In genomic region chr16:84155226-84155625, GRCh38 we compare ENCODE assay signal across 34 cellular contexts. TPM values are rescaled to one million over a fixed set of nuclear protein-coding genes. Genes with fewer than 3 reads are reported as not detected.
"Had no signal": no experiment of that assay in that cellular context is flagged by ENCODE, and none has a peak within 500 bp of the region (broad histone marks: within the 10 kb centered on the region; RNA-seq: fewer than 3 reads in every experiment).

No MANE protein-coding gene starts in this region.

- H3K9me3 ChIP-seq: ascending aorta, breast epithelium, colonic mucosa, esophagus squamous epithelium, gastroesophageal sphincter had no signal

- H3K27me3 ChIP-seq: ascending aorta, breast epithelium, cardiac muscle cell, colonic mucosa had no signal

- H3K4me3 ChIP-seq: ascending aorta, breast epithelium, cardiac muscle cell, colonic mucosa, esophagus squamous epithelium, gastroesophageal sphincter had no signal

- H3K27ac Mint-ChIP-seq: activated CD4-positive, alpha-beta memory T cell treated with anti-CD3 and anti-CD28 coated beads, Interleukin-2, amount 10 ng/mL, durations not matched to agents 7 days and 5 days; activated CD4-positive, alpha-beta T cell treated with anti-CD3 and anti-CD28 coated beads, Interleukin-2, amount 10 ng/mL, durations not matched to agents 7 days and 5 days; activated naive CD4-positive, alpha-beta T cell treated with anti-CD3 and anti-CD28 coated beads, Interleukin-2, amount 10 ng/mL, durations not matched to agents 7 days and 5 days; activated naive CD4-positive, alpha-beta T cell treated with anti-CD3 and anti-CD28 coated beads, Interleukin-2, amount 50 U/mL, for 72 hours; activated naive CD8-positive, alpha-beta T cell treated with anti-CD3 and anti-CD28 coated beads, Interleukin-2, amount 10 ng/mL, durations not matched to agents 7 days and 5 days; activated T-cell treated with anti-CD3 and anti-CD28 coated beads, Interleukin-2, amount 50 U/mL, for 24 hours; activated T-cell treated with anti-CD3 and anti-CD28 coated beads, Interleukin-2, amount 50 U/mL, for 72 hours; brain had no signal

- H3K4me3 Mint-ChIP-seq: activated CD4-positive, alpha-beta memory T cell treated with anti-CD3 and anti-CD28 coated beads, Interleukin-2, amount 10 ng/mL, durations not matched to agents 7 days and 5 days; activated CD4-positive, alpha-beta T cell treated with anti-CD3 and anti-CD28 coated beads, Interleukin-2, amount 10 ng/mL, durations not matched to agents 7 days and 5 days; activated naive CD4-positive, alpha-beta T cell treated with anti-CD3 and anti-CD28 coated beads, Interleukin-2, amount 10 ng/mL, durations not matched to agents 7 days and 5 days; activated naive CD8-positive, alpha-beta T cell treated with anti-CD3 and anti-CD28 coated beads, Interleukin-2, amount 10 ng/mL, durations not matched to agents 7 days and 5 days; activated T-cell treated with anti-CD3 and anti-CD28 coated beads, Interleukin-2, amount 50 U/mL, for 24 hours; activated T-cell treated with anti-CD3 and anti-CD28 coated beads, Interleukin-2, amount 50 U/mL, for 72 hours; brain had no signal

- DNase-seq: activated CD4-positive, alpha-beta memory T cell treated with anti-CD3 and anti-CD28 coated beads, Interleukin-2, amount 10 ng/mL, durations not matched to agents 7 days and 5 days; activated CD4-positive, alpha-beta T cell treated with anti-CD3 and anti-CD28 coated beads for 1 hour; activated CD4-positive, alpha-beta T cell treated with anti-CD3 and anti-CD28 coated beads for 4 hours; activated CD4-positive, alpha-beta T cell treated with anti-CD3 and anti-CD28 coated beads, Interleukin-2, amount 10 ng/mL, durations not matched to agents 7 days and 5 days; activated CD4-positive, alpha-beta T cell treated with anti-CD3 and anti-CD28 coated beads, Interleukin-2, amount 50 U/mL, for 4 hours; activated CD8-positive, alpha-beta memory T cell treated with anti-CD3 and anti-CD28 coated beads, Interleukin-2, amount 50 U/mL, for 48 hours; activated gamma-delta T cell; activated naive CD4-positive, alpha-beta T cell; activated naive CD4-positive, alpha-beta T cell treated with anti-CD3 and anti-CD28 coated beads, Interleukin-2, amount 10 ng/mL, durations not matched to agents 7 days and 5 days; activated naive CD8-positive, alpha-beta T cell treated with anti-CD3 and anti-CD28 coated beads, Interleukin-2, amount 10 ng/mL, durations not matched to agents 7 days and 5 days; activated T-cell treated with anti-CD3 and anti-CD28 coated beads for 4 hours; activated T-cell treated with anti-CD3 and anti-CD28 coated beads, Interleukin-2, amount 50 U/mL, for 24 hours; activated T-cell treated with anti-CD3 and anti-CD28 coated beads, Interleukin-2, amount 50 U/mL, for 72 hours; central memory CD4-positive, alpha-beta T cell; cerebellar nuclear complex; colonic mucosa; effector CD8-positive, alpha-beta T cell; esophagus squamous epithelium; foreskin melanocyte; T-helper 2 cell had no signal

- H3K4me1 ChIP-seq: ascending aorta, breast epithelium, colonic mucosa, esophagus squamous epithelium, gastroesophageal sphincter had no signal

- H3K4me1 Mint-ChIP-seq: activated CD4-positive, alpha-beta memory T cell treated with anti-CD3 and anti-CD28 coated beads, Interleukin-2, amount 10 ng/mL, durations not matched to agents 7 days and 5 days; activated CD4-positive, alpha-beta T cell treated with anti-CD3 and anti-CD28 coated beads, Interleukin-2, amount 10 ng/mL, durations not matched to agents 7 days and 5 days; activated naive CD4-positive, alpha-beta T cell treated with anti-CD3 and anti-CD28 coated beads, Interleukin-2, amount 10 ng/mL, durations not matched to agents 7 days and 5 days had no signal

- H3K9me3 Mint-ChIP-seq: activated CD4-positive, alpha-beta memory T cell treated with anti-CD3 and anti-CD28 coated beads, Interleukin-2, amount 10 ng/mL, durations not matched to agents 7 days and 5 days; activated CD4-positive, alpha-beta T cell treated with anti-CD3 and anti-CD28 coated beads, Interleukin-2, amount 10 ng/mL, durations not matched to agents 7 days and 5 days; activated naive CD4-positive, alpha-beta T cell treated with anti-CD3 and anti-CD28 coated beads, Interleukin-2, amount 10 ng/mL, durations not matched to agents 7 days and 5 days; activated naive CD4-positive, alpha-beta T cell treated with anti-CD3 and anti-CD28 coated beads, Interleukin-2, amount 50 U/mL, for 72 hours; activated naive CD8-positive, alpha-beta T cell treated with anti-CD3 and anti-CD28 coated beads, Interleukin-2, amount 10 ng/mL, durations not matched to agents 7 days and 5 days; activated T-cell treated with anti-CD3 and anti-CD28 coated beads, Interleukin-2, amount 50 U/mL, for 24 hours; activated T-cell treated with anti-CD3 and anti-CD28 coated beads, Interleukin-2, amount 50 U/mL, for 72 hours had no signal

- H3K36me3 ChIP-seq: ascending aorta, breast epithelium, cardiac muscle cell, colonic mucosa, esophagus squamous epithelium, gastroesophageal sphincter had no signal

- FAIRE-seq: endometrium, endothelial cell of umbilical vein had no signal

- ATAC-seq: activated naive CD4-positive, alpha-beta T cell treated with anti-CD3 and anti-CD28 coated beads, Interleukin-2, amount 50 U/mL, for 72 hours; activated T-cell treated with anti-CD3 and anti-CD28 coated beads, Interleukin-2, amount 50 U/mL, for 72 hours; gastroesophageal sphincter had no signal

- H3K36me3 Mint-ChIP-seq: activated naive CD4-positive, alpha-beta T cell treated with anti-CD3 and anti-CD28 coated beads, Interleukin-2, amount 10 ng/mL, durations not matched to agents 7 days and 5 days; activated naive CD4-positive, alpha-beta T cell treated with anti-CD3 and anti-CD28 coated beads, Interleukin-2, amount 50 U/mL, for 72 hours; activated naive CD8-positive, alpha-beta T cell treated with anti-CD3 and anti-CD28 coated beads, Interleukin-2, amount 10 ng/mL, durations not matched to agents 7 days and 5 days; brain had no signal

- H3K27ac ChIP-seq: ascending aorta, breast epithelium, cardiac muscle cell, colonic mucosa, epithelial cell of prostate, esophagus squamous epithelium, gastroesophageal sphincter had no signal

RNA-seq across cellular contexts. Expression of gene DNAAF1, which starts 10.1 kb away (rescaled TPM):
- total RNA-seq: activated CD4-positive, alpha-beta memory T cell treated with anti-CD3 and anti-CD28 coated beads, Interleukin-2, amount 10 ng/mL, durations not matched to agents 7 days and 5 days; activated naive CD4-positive, alpha-beta T cell treated with anti-CD3 and anti-CD28 coated beads, Interleukin-2, amount 50 U/mL, for 72 hours; activated naive CD8-positive, alpha-beta T cell treated with anti-CD3 and anti-CD28 coated beads, Interleukin-2, amount 10 ng/mL, durations not matched to agents 7 days and 5 days; ascending aorta; endothelial cell of umbilical vein; fibroblast of lung; fibroblast of villous mesenchyme; glomerular endothelial cell; T-helper 1 cell treated with Interleukin-12 subunit alpha and Interleukin-12 subunit beta and Interleukin-4 antibody, amounts not matched to agents 30 ng/mL and 1 ng/mL, for 36 hours had no signal
- polyA plus RNA-seq: fibroblast of lung had no signal

RNA-seq across cellular contexts. Expression of gene ADAD2, which starts 35.7 kb away (rescaled TPM):
- total RNA-seq: activated CD4-positive, alpha-beta memory T cell treated with anti-CD3 and anti-CD28 coated beads, Interleukin-2, amount 10 ng/mL, durations not matched to agents 7 days and 5 days; activated CD4-positive, alpha-beta T cell treated with anti-CD3 and anti-CD28 coated beads, Interleukin-2, amount 10 ng/mL, durations not matched to agents 7 days and 5 days; activated naive CD8-positive, alpha-beta T cell treated with anti-CD3 and anti-CD28 coated beads, Interleukin-2, amount 10 ng/mL, durations not matched to agents 7 days and 5 days; ascending aorta; cardiac muscle cell; colonic mucosa; dermis microvascular lymphatic vessel endothelial cell; endothelial cell of umbilical vein; fibroblast of lung; fibroblast of villous mesenchyme; T-helper 1 cell treated with Interleukin-12 subunit alpha and Interleukin-12 subunit beta and Interleukin-4 antibody, amounts not matched to agents 30 ng/mL and 1 ng/mL, for 36 hours had no signal
- polyA plus RNA-seq: cardiac muscle cell, fibroblast of lung had no signal
